9 cellular contexts compared by ENCODE assay signal in the genomic region with DNA sequence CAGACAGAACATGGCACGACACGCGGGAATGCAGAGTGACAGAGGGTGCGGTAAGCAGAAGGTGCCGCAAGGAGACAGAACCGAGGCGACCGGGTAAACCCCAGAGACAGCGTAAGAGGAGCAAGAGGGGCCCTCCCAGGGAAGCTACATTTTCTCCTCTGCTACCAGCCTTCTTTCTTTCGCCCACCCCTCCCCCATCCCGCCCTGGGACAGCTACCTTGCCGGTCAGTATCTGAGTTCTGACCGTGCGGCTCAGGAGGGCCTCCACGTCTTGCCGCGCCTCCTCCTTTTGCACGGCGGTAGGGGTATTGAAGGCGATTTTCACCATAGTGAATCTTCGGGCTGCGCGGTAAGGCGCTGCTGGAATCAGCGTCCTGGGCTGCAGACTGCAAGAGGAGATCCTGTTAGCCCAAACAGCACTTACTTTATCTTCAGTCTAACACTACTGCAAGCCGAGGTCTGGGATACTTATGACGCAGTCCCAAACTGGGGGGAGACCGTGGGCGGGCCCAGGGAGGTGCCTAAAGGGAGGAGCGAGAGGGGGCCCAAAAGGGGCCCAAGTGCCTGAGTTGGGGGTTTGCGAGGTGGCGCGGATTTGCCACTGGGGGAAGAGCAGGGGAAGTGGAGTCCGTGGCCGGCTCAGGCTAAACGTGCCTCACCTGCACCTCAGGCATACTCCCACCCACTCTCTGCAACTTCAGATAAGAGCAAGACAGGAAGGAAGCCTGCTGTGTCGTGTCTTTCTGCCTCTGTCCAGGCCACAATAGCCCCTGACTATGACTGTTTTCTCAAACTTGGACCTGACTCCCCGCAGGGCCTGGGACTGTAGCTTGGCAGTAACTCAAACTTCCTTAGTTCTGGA. TPM values are rescaled to one million over a fixed set of nuclear protein-coding genes. Genes with fewer than 3 reads are reported as not detected.
DNase-seq lines count a peak whose midpoint lies in the region; ATAC-seq and TF ChIP-seq lines count a peak whose summit lies in the region.
"Had no signal": no experiment of that assay in that cellular context is flagged by ENCODE, and none has a peak within 500 bp of the region (broad histone marks: within the 10 kb centered on the region; RNA-seq: fewer than 3 reads in every experiment).

A gene (minus strand): TSS at position 447 of the 862 bp plus-strand sequence. CDS start 119 bp downstream, at position 328.

- peak within 1 kb of the TSS; percentile 56 for H3K27ac Mint-ChIP-seq in glutamatergic neuron (ENCODE audit: unreplicated experiment)

- H3K27me3 ChIP-seq in rectal smooth muscle tissue (ENCODE audit: control insufficient read depth, insufficient read depth, low read length) = no peaks in the 10 kb centered on the region

- in situ Hi-C loops in KBM-7 (cut with MboI; ENCODE audit: low pct_unique_long_range_greater_than_20kb, low sequenced_read_pairs) = no loop called here

- H3K4me3 ChIP-seq in rectal smooth muscle tissue (ENCODE audit: low read length) (peak within 1 kb of the TSS; percentile 60), urinary bladder (ENCODE audit: low read depth, low read length) (peak within 1 kb of the TSS; percentile 49)

- H3K4me3 Mint-ChIP-seq in glutamatergic neuron (ENCODE audit: unreplicated experiment) = peak within 1 kb of the TSS; percentile 90

- H3K9ac ChIP-seq in rectal smooth muscle tissue (ENCODE audit: low read length) = no peak within 1 kb of the TSS

- peaks cover 8% of the 10 kb centered on the region for H3K9me3 Mint-ChIP-seq in glutamatergic neuron (ENCODE audit: unreplicated experiment)

- ATAC-seq in GM21381 (IDR thresholded peaks at IDR 0.05; ENCODE audit: unreplicated experiment) = peak; percentile 59

- peaks cover 6% of the 10 kb centered on the region for H3K4me1 Mint-ChIP-seq in glutamatergic neuron (ENCODE audit: low read depth, unreplicated experiment)

- H3K27me3 Mint-ChIP-seq in glutamatergic neuron (ENCODE audit: unreplicated experiment) = no peaks in the 10 kb centered on the region

- no peaks in the 10 kb centered on the region for H3K36me3 Mint-ChIP-seq in glutamatergic neuron (ENCODE audit: unreplicated experiment)

- H3K36me3 ChIP-seq in rectal smooth muscle tissue (ENCODE audit: control insufficient read depth, insufficient read depth, low read length) (no peaks in the 10 kb centered on the region), urinary bladder (ENCODE audit: insufficient read depth) (no peaks in the 10 kb centered on the region)

- no peak for TF ChIP-seq CTCF in glutamatergic neuron (IDR thresholded peaks at IDR 0.05; ENCODE audit: partially characterized antibody, unreplicated experiment)

- H3K27ac ChIP-seq in rectal smooth muscle tissue (ENCODE audit: low read depth, low read length) (no peak within 1 kb of the TSS), urinary bladder (ENCODE audit: low read depth) (peak within 1 kb of the TSS; percentile 51)

- H3K4me1 ChIP-seq in rectal smooth muscle tissue (ENCODE audit: control insufficient read depth, insufficient read depth, low read length) (no peaks in the 10 kb centered on the region), urinary bladder (ENCODE audit: insufficient read depth) (no peaks in the 10 kb centered on the region)

- DNase-seq in CD1c-positive myeloid dendritic cell (ENCODE audit: extremely low spot score) (peak; percentile 4), KBM-7 (peak; percentile 99), glutamatergic neuron (peak; percentile 51), NCI-H2107 (lab: John Stamatoyannopoulos, UW) (no peak)
- peak; percentile 74 to 75 for DNase-seq in activated T-cell treated with anti-CD3 and anti-CD28 coated beads, Interleukin-2, amount 50 U/mL, for 48 hours
- DNase-seq: DND-41 had no signal

- 3% methylated on average over 37 of the region's 38 CpGs for WGBS in urinary bladder

RNA-seq across cellular contexts. Expression of the gene that starts here (rescaled TPM):
- total RNA-seq in glutamatergic neuron (ENCODE audit: unreplicated experiment) (5.8 TPM), urinary bladder (338 TPM)
- 104 TPM for polyA plus RNA-seq in urinary bladder

Comparison
In these comparisons a context has a peak if more than half of its experiments do, and no peak if none do; other contexts are left out.
1. RNA of the gene that starts here (total RNA-seq): 338 TPM in urinary bladder (single experiment); 5.8 TPM in glutamatergic neuron (single experiment); every median in the first group is over 10 times any median in the second.